Comparison of ENCODE assay signal across 1 cellular context in genomic region chr19:2290441-2291184, GRCh38.
TF ChIP-seq lines count a peak whose summit lies in the region.

No MANE protein-coding gene starts in this region.

TF ChIP-seq in H1, 55 proteins besides CTCF, POLR2A, EP300 and RAD21:
- peak; percentile 54 for TF ChIP-seq E2F6 (IDR thresholded peaks at IDR 0.05)
- no peak for TF ChIP-seq SIN3A (conservative IDR thresholded peaks at IDR 0.05 in 1 of 2, IDR thresholded peaks at IDR 0.05 in 1 of 2; ENCODE audit: low read depth in 1 of 2, low read length in 2 of 2)
- no peak for TF ChIP-seq HDAC2 (IDR thresholded peaks at IDR 0.05; ENCODE audit: borderline replicate concordance in 1 of 2, low read depth in 2 of 2, low read length in 2 of 2)
- peak; percentile 98 for TF ChIP-seq EZH2 (IDR thresholded peaks at IDR 0.05; ENCODE audit: low read depth, low read length, severe bottlenecking)
- TF ChIP-seq SUZ12 (IDR thresholded peaks at IDR 0.05; ENCODE audit: low read length): peak; percentile 98
- TF ChIP-seq CBX5 (IDR thresholded peaks at IDR 0.05; ENCODE audit: low read depth, low read length): no peak
- TF ChIP-seq RNF2 (IDR thresholded peaks at IDR 0.05; ENCODE audit: borderline replicate concordance, low read depth, low read length, missing control alignments, poor library complexity, severe bottlenecking): peak; percentile 44
- TF ChIP-seq MAX (IDR thresholded peaks at IDR 0.05): 0 out of 2 replicates have a peak, but pooled peaks have one; percentile 42
